ENCODE assay signal across 10 cellular contexts in the genomic region with DNA sequence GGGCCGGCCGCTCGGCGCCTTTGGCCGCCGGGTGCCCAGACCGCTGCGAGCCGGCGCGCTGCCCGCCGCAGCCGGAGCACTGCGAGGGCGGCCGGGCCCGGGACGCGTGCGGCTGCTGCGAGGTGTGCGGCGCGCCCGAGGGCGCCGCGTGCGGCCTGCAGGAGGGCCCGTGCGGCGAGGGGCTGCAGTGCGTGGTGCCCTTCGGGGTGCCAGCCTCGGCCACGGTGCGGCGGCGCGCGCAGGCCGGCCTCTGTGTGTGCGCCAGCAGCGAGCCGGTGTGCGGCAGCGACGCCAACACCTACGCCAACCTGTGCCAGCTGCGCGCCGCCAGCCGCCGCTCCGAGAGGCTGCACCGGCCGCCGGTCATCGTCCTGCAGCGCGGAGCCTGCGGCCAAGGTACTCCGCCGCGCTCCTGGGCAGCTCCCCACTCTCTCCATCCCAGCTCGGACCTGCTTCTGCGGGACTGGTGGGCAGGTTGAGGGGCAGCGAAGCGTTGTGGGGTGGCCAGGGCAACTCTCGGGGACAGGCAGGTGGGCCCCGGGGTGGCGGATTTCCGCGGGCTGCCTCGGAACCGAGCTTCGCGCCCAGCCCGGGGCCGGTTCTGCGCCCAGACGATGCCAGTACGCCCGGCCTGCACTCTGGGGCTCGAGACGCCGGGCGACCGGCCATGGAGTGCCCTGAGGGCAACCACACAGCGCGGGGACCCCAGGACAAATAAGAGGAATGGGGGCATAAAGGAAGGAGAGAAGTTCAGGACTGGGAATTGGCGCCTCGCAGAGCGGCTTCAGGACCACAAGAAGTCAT. TPM values are rescaled to one million over a fixed set of nuclear protein-coding genes. Genes with fewer than 3 reads are reported as not detected.
DNase-seq lines count a peak whose midpoint lies in the region; ATAC-seq and TF ChIP-seq lines count a peak whose summit lies in the region.
"Had no signal": no experiment of that assay in that cellular context is flagged by ENCODE, and none has a peak within 500 bp of the region (broad histone marks: within the 10 kb centered on the region; RNA-seq: fewer than 3 reads in every experiment).

No MANE protein-coding gene starts in this region.

- H3K9me3 ChIP-seq in body of pancreas, result no peaks in the 10 kb centered on the region

- intact Hi-C loops in body of pancreas (cut with DNase I), result no loop called here

- H3K36me3 ChIP-seq in body of pancreas (replicated peaks in 1 of 2; ENCODE audit: insufficient read depth in 1 of 2, low read depth in 2 of 2) (no peaks in the 10 kb centered on the region), kidney epithelial cell (ENCODE audit: control insufficient read depth, insufficient read depth, low read length) (no peaks in the 10 kb centered on the region)
- H3K36me3 ChIP-seq: BLaER1 had no signal

- WGBS in body of pancreas, 2 donors, result 0 to 1% methylated on average over 10 to 41 of the region's 95 CpGs

- H3K4me3 ChIP-seq in body of pancreas, result peak overlapping the region; percentile 3 to 33
- peak overlapping the region; percentile 61 for H3K4me3 ChIP-seq in kidney epithelial cell (ENCODE audit: low read depth, low read length)
- H3K4me3 ChIP-seq: BLaER1 had no signal

- DNase-seq in NCI-H1105 treated with DMSO at 0.1 percent for 48 hours (lab: John Stamatoyannopoulos, UW) (peak; percentile 27), NCI-H1105 (lab: John Stamatoyannopoulos, UW) (no peak), body of pancreas (peak; percentile 56 to 78 (median 66)), kidney epithelial cell (ENCODE audit: low read depth) (no peak), NK-92 (lab: John Stamatoyannopoulos, UW; ENCODE audit: unreplicated experiment) (no peak), erythroblast (lab: John Stamatoyannopoulos, UW) (no peak)
- DNase-seq in stimulated activated naive CD8-positive, alpha-beta T cell treated with anti-CD3 and anti-CD28 coated beads, Interleukin-15, Interleukin-2, amounts not matched to agents 100 U/mL and 50 U/mL, for 24 hours, result no peak

- peak overlapping the region in 2 of 4 donors; percentile 13 to 24 for H3K27ac ChIP-seq in body of pancreas
- H3K27ac ChIP-seq: BLaER1 had no signal

- TF ChIP-seq POLR2A in body of pancreas (IDR thresholded peaks at IDR 0.05) (no peak), erythroblast (IDR thresholded peaks at IDR 0.05; ENCODE audit: low read length) (no peak)

- TF ChIP-seq CTCF in body of pancreas (IDR thresholded peaks at IDR 0.05) (peak in 1 of 7 experiments; percentile 23), kidney epithelial cell (IDR thresholded peaks at IDR 0.05; ENCODE audit: insufficient read depth, low read length, poor library complexity, severe bottlenecking) (no peak)

- H3K27me3 ChIP-seq in body of pancreas, result no peaks in the 10 kb centered on the region
- H3K27me3 ChIP-seq in kidney epithelial cell (ENCODE audit: control insufficient read depth, insufficient read depth, low read length), result peaks cover 5% of the 10 kb centered on the region
- H3K27me3 ChIP-seq: BLaER1 had no signal

- ATAC-seq in body of pancreas (peak; percentile 70), GM18511 (IDR thresholded peaks at IDR 0.05; ENCODE audit: unreplicated experiment) (no peak)
- peak; percentile 11 for ATAC-seq in stimulated activated naive CD8-positive, alpha-beta T cell treated with anti-CD3 and anti-CD28 coated beads, Interleukin-15, Interleukin-2, amounts not matched to agents 100 U/mL and 50 U/mL, for 24 hours

- H3K4me1 ChIP-seq in body of pancreas, result peaks cover 25% of the 10 kb centered on the region
- H3K4me1 ChIP-seq: BLaER1 had no signal

RNA-seq across cellular contexts. Expression of a gene that starts 0.6 kb away (rescaled TPM):
- total RNA-seq in body of pancreas (10 to 100 TPM; 29.3 to 36.6 TPM), kidney epithelial cell (110 and 125 TPM in 2 replicates)

RNA-seq across cellular contexts. Expression of a gene that starts 7.5 kb away (rescaled TPM):
- total RNA-seq in body of pancreas (not detected), kidney epithelial cell (not detected in 2 replicates)
- total RNA-seq: RPMI7951 had no signal

Comparison
In these comparisons a context has a peak if more than half of its experiments do, and no peak if none do; other contexts are left out.
1. DNase-seq: peak in NCI-H1105 treated with DMSO at 0.1 percent for 48 hours (single experiment) and body of pancreas (4 of 4); none in NCI-H1105 (single experiment), kidney epithelial cell (single experiment), stimulated activated naive CD8-positive, alpha-beta T cell treated with anti-CD3 and anti-CD28 coated beads, Interleukin-15, Interleukin-2, amounts not matched to agents 100 U/mL and 50 U/mL, for 24 hours (single experiment), NK-92 (single experiment) and erythroblast (0 of 2).